Comparison of ENCODE assay signal across 1 cellular context in the genomic region with DNA sequence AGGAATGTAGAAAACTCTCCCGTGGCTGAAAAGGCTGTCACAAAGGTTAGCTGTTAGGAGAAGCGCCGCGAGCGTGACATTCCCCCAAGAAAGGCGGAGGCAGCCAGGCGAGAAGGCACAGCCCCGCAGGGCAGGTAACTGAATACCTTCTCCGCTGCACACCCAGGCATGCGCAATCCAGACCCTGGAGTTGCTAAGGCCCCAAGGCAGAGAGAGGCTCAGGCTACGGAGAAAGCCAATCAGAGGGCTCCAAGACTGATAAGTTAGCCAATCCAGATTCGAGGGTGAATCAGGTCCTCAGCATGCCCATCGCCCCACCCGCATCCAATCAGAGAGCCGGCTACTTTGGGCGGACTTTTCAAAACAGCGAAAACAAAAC.
TF ChIP-seq lines count a peak whose summit lies in the region.

No MANE protein-coding gene starts in this region.

TF ChIP-seq in HepG2, 621 proteins besides CTCF, POLR2A, EP300 and RAD21 (continued from another document):
- 0 out of 2 replicates have a peak, but pooled peaks have one; percentile 13 for TF ChIP-seq ZNF850 (CRISPR knock-in tag; conservative IDR thresholded peaks at IDR 0.05)
- peak; percentile 72; the same call in 1 of the 2 replicates for TF ChIP-seq SP2 (CRISPR knock-in tag; IDR thresholded peaks at IDR 0.05)
- 0 out of 2 replicates have a peak, but pooled peaks have one; percentile 20 for TF ChIP-seq ZNF510 (CRISPR knock-in tag; IDR thresholded peaks at IDR 0.05; ENCODE audit: low read depth)
- TF ChIP-seq CREB1 (IDR thresholded peaks at IDR 0.05) = no peak; the same call in 1 of the 2 replicates
- peak; percentile 84 for TF ChIP-seq CREB1 (CRISPR knock-in tag; IDR thresholded peaks at IDR 0.05)
- TF ChIP-seq HNRNPLL (IDR thresholded peaks at IDR 0.05; ENCODE audit: low read depth, low read length, poor library complexity, severe bottlenecking) = peak; percentile 19
- TF ChIP-seq ZBED4 (CRISPR knock-in tag; IDR thresholded peaks at IDR 0.05; ENCODE audit: borderline replicate concordance) = no peak
- TF ChIP-seq, protein P1, sequence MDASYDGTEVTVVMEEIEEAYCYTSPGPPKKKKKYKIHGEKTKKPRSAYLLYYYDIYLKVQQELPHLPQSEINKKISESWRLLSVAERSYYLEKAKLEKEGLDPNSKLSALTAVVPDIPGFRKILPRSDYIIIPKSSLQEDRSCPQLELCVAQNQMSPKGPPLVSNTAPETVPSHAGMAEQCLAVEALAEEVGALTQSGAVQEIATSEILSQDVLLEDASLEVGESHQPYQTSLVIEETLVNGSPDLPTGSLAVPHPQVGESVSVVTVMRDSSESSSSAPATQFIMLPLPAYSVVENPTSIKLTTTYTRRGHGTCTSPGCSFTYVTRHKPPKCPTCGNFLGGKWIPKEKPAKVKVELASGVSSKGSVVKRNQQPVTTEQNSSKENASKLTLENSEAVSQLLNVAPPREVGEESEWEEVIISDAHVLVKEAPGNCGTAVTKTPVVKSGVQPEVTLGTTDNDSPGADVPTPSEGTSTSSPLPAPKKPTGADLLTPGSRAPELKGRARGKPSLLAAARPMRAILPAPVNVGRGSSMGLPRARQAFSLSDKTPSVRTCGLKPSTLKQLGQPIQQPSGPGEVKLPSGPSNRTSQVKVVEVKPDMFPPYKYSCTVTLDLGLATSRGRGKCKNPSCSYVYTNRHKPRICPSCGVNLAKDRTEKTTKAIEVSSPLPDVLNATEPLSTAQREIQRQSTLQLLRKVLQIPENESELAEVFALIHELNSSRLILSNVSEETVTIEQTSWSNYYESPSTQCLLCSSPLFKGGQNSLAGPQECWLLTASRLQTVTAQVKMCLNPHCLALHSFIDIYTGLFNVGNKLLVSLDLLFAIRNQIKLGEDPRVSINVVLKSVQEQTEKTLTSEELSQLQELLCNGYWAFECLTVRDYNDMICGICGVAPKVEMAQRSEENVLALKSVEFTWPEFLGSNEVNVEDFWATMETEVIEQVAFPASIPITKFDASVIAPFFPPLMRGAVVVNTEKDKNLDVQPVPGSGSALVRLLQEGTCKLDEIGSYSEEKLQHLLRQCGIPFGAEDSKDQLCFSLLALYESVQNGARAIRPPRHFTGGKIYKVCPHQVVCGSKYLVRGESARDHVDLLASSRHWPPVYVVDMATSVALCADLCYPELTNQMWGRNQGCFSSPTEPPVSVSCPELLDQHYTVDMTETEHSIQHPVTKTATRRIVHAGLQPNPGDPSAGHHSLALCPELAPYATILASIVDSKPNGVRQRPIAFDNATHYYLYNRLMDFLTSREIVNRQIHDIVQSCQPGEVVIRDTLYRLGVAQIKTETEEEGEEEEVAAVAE (CRISPR knock-in tag; IDR thresholded peaks at IDR 0.05; ENCODE audit: borderline replicate concordance) = peak; percentile 86
- TF ChIP-seq ZSCAN29 (CRISPR knock-in tag; conservative IDR thresholded peaks at IDR 0.05) = peak; percentile 29; the same call in 1 of the 2 replicates
- TF ChIP-seq, protein P2, sequence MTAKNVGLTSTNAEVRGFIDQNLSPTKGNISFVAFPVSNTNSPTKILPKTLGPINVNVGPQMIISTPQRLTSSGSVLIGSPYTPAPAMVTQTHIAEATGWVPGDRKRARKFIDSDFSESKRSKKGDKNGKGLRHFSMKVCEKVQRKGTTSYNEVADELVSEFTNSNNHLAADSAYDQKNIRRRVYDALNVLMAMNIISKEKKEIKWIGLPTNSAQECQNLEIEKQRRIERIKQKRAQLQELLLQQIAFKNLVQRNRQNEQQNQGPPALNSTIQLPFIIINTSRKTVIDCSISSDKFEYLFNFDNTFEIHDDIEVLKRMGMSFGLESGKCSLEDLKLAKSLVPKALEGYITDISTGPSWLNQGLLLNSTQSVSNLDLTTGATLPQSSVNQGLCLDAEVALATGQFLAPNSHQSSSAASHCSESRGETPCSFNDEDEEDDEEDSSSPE (CRISPR knock-in tag; IDR thresholded peaks at IDR 0.05) = peak; percentile 98
- TF ChIP-seq KLF6 (CRISPR knock-in tag; IDR thresholded peaks at IDR 0.05) = no peak
- TF ChIP-seq NFYC (CRISPR knock-in tag; IDR thresholded peaks at IDR 0.05) = peak; percentile 89
- TF ChIP-seq, protein P3, sequence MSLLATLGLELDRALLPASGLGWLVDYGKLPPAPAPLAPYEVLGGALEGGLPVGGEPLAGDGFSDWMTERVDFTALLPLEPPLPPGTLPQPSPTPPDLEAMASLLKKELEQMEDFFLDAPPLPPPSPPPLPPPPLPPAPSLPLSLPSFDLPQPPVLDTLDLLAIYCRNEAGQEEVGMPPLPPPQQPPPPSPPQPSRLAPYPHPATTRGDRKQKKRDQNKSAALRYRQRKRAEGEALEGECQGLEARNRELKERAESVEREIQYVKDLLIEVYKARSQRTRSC (CRISPR knock-in tag; IDR thresholded peaks at IDR 0.05; ENCODE audit: low read depth) = no peak
- TF ChIP-seq LCORL (IDR thresholded peaks at IDR 0.05) = no peak
- TF ChIP-seq LCORL (CRISPR knock-in tag; IDR thresholded peaks at IDR 0.05) = 0 out of 2 replicates have a peak, but pooled peaks have one; percentile 7
- TF ChIP-seq ZNF101 (CRISPR knock-in tag; IDR thresholded peaks at IDR 0.05; ENCODE audit: borderline replicate concordance, low read depth) = no peak
- 0 out of 2 replicates have a peak, but pooled peaks have one; percentile 46 for TF ChIP-seq NAIF1 (CRISPR knock-in tag; IDR thresholded peaks at IDR 0.05; ENCODE audit: borderline replicate concordance)
- no peak for TF ChIP-seq DR1 (CRISPR knock-in tag; IDR thresholded peaks at IDR 0.05)
- peak; percentile 63; the same call in 1 of the 2 replicates for TF ChIP-seq SIX1 (CRISPR knock-in tag; IDR thresholded peaks at IDR 0.05; ENCODE audit: borderline replicate concordance)
- TF ChIP-seq YY1 (IDR thresholded peaks at IDR 0.05; ENCODE audit: insufficient read depth, insufficient replicate concordance, low read depth, low read length) = no peak
- TF ChIP-seq SKI (IDR thresholded peaks at IDR 0.05; ENCODE audit: partially characterized antibody) = no peak
- 0 out of 2 replicates have a peak, but pooled peaks have one; percentile 4 for TF ChIP-seq ZNF709 (CRISPR knock-in tag; IDR thresholded peaks at IDR 0.05)
- TF ChIP-seq RFXANK (CRISPR knock-in tag; IDR thresholded peaks at IDR 0.05) = peak; percentile 97
- peak; percentile 31 for TF ChIP-seq TEAD3 (CRISPR knock-in tag; optimal IDR thresholded peaks at IDR 0.05; ENCODE audit: borderline replicate concordance)
- peak; percentile 95 for TF ChIP-seq TFDP1 (CRISPR knock-in tag; IDR thresholded peaks at IDR 0.05; ENCODE audit: borderline replicate concordance)
- TF ChIP-seq NFKB2 (CRISPR knock-in tag; IDR thresholded peaks at IDR 0.05; ENCODE audit: borderline replicate concordance) = no peak; the same call in 1 of the 2 replicates
- TF ChIP-seq, protein P4, sequence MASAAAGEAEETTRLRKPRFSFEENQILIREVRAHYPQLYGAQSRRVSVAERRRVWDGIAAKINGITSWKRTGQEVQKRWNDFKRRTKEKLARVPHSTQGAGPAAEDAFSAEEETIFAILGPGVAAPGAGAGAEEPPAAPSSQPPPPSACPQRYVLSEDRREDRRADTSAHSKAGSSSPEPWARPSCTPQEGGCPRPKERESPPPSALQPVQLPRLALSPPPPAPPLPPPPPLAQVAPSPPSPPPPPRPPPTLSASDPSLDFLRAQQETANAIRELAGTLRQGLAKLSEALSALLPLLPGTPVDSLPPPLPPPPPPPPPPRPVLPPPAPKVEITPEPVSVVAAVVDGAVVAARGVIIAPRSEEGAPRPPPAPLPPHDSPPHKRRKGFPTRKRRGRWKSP (CRISPR knock-in tag; IDR thresholded peaks at IDR 0.05) = 0 out of 2 replicates have a peak, but pooled peaks have one; percentile 10
- TF ChIP-seq RFXAP (CRISPR knock-in tag; IDR thresholded peaks at IDR 0.05; ENCODE audit: borderline replicate concordance) = peak; percentile 100
- peak; percentile 87 for TF ChIP-seq ZEB1 (IDR thresholded peaks at IDR 0.05; ENCODE audit: insufficient replicate concordance, low read depth)
TF ChIP-seq in HepG2: peak in this region for 28.
